ENCODE assay signal across 8 cellular contexts in genomic region chrX:100649550-100650356, GRCh38. TPM values are rescaled to one million over a fixed set of nuclear protein-coding genes. Genes with fewer than 3 reads are reported as not detected.
DNase-seq lines count a peak whose midpoint lies in the region; ATAC-seq and TF ChIP-seq lines count a peak whose summit lies in the region.

No MANE protein-coding gene starts in this region.

- H3K36me3 ChIP-seq in endodermal cell (ENCODE audit: control insufficient read depth, insufficient read depth, low read length), result no peaks in the 10 kb centered on the region
- no peaks in the 10 kb centered on the region for H3K36me3 ChIP-seq in mesendoderm (ENCODE audit: control insufficient read depth, insufficient read depth, low read length)
- H3K36me3 ChIP-seq in aorta (ENCODE audit: control insufficient read depth in 1 of 2, insufficient read depth in 2 of 2, low read length in 1 of 2), result no peaks in the 10 kb centered on the region

- in situ Hi-C loops in ACHN (cut with HindIII; ENCODE audit: low pct_ligation_motif_present, low pct_unique_long_range_greater_than_20kb, low sequenced_read_pairs), result no loop called here

- no peak overlapping the region for H3K4ac ChIP-seq in mesendoderm (ENCODE audit: low read depth, low read length)

- H2BK5ac ChIP-seq in mesendoderm (ENCODE audit: low read length), result no peak overlapping the region

- H3K4me1 Mint-ChIP-seq in endodermal cell, result peaks cover 22% of the 10 kb centered on the region

- no peaks in the 10 kb centered on the region for H3K79me1 ChIP-seq in mesendoderm (ENCODE audit: low read length)

- H3K36me3 Mint-ChIP-seq in endodermal cell (ENCODE audit: low read depth), result no peaks in the 10 kb centered on the region

- no peaks in the 10 kb centered on the region for H3K9me3 ChIP-seq in endodermal cell (ENCODE audit: control insufficient read depth, low read length)
- H3K9me3 ChIP-seq in aorta (ENCODE audit: control insufficient read depth, low read length), result no peaks in the 10 kb centered on the region

- H3K56ac ChIP-seq in mesendoderm (ENCODE audit: low read length), result peak overlapping the region; percentile 42

- H2AK5ac ChIP-seq in mesendoderm (ENCODE audit: low read length), result no peak overlapping the region

- no peak overlapping the region for H4K5ac ChIP-seq in mesendoderm (ENCODE audit: low read length)

- H3K4me3 ChIP-seq in endodermal cell (ENCODE audit: low read length) (no peak overlapping the region), mesendoderm (ENCODE audit: low read length) (no peak overlapping the region), aorta (ENCODE audit: low read length in 2 of 2) (no peak overlapping the region)

- intact Hi-C loops in aorta (cut with DNase I), result no loop called here

- no peak overlapping the region for H2BK15ac ChIP-seq in mesendoderm (replicated peaks; ENCODE audit: low read depth)

- H3K23ac ChIP-seq in mesendoderm (ENCODE audit: low read length), result no peak overlapping the region

- H4K8ac ChIP-seq in mesendoderm (ENCODE audit: low read depth, low read length), result no peak overlapping the region

- H3K27ac Mint-ChIP-seq in endodermal cell, result peak overlapping the region; percentile 79

- DNase-seq in DMS53 (lab: John Stamatoyannopoulos, UW) (peak; percentile 2), DMS53 treated with DMSO at 0.1 percent for 48 hours (lab: John Stamatoyannopoulos, UW; ENCODE audit: unreplicated experiment) (no peak), endodermal cell (peak; percentile 58), mesendoderm (peak; percentile 69), aorta (peak; percentile 64 to 76), T-helper 9 cell (no peak), ACHN (no peak)
- no peak for DNase-seq in activated CD4-positive, alpha-beta T cell treated with anti-CD3 and anti-CD28 coated beads for 48 hours

- H3K18ac ChIP-seq in mesendoderm (ENCODE audit: low read length), result peak overlapping the region; percentile 5

- peak; percentile 86 for ATAC-seq in aorta (ENCODE audit: low FRiP score)

- no peak overlapping the region for H3K27ac ChIP-seq in endodermal cell (ENCODE audit: low read depth, low read length)
- H3K27ac ChIP-seq in mesendoderm (ENCODE audit: low read depth, low read length), result no peak overlapping the region
- peak overlapping the region in 1 of 2 donors; percentile 46 for H3K27ac ChIP-seq in aorta (ENCODE audit: low read depth in 1 of 2, low read length in 2 of 2)

- H2BK120ac ChIP-seq in mesendoderm (ENCODE audit: low read depth, low read length), result peak overlapping the region; percentile 12

- no peak overlapping the region for H3K4me2 ChIP-seq in mesendoderm (ENCODE audit: low read length)

- H3K79me2 ChIP-seq in mesendoderm (ENCODE audit: control insufficient read depth, insufficient read depth, low read length), result no peaks in the 10 kb centered on the region

- peak overlapping the region; percentile 4 for H3K4me3 Mint-ChIP-seq in endodermal cell

- no peaks in the 10 kb centered on the region for H3K9me3 Mint-ChIP-seq in endodermal cell

- H3K9ac ChIP-seq in endodermal cell (ENCODE audit: extremely low read depth, low read length, poor library complexity, severe bottlenecking) (no peak overlapping the region), mesendoderm (ENCODE audit: low read length) (no peak overlapping the region)

- no peaks in the 10 kb centered on the region for H3K4me1 ChIP-seq in endodermal cell (ENCODE audit: control insufficient read depth, insufficient read depth, low read length)
- H3K4me1 ChIP-seq in mesendoderm (ENCODE audit: control insufficient read depth, low read depth, low read length), result no peaks in the 10 kb centered on the region
- no peaks in the 10 kb centered on the region for H3K4me1 ChIP-seq in aorta (ENCODE audit: control insufficient read depth in 1 of 2, insufficient read depth in 2 of 2, low read length in 2 of 2)

- no peak for TF ChIP-seq CTCF in endodermal cell (conservative IDR thresholded peaks at IDR 0.05)

- H3K27me3 Mint-ChIP-seq in endodermal cell (ENCODE audit: insufficient read depth), result peaks cover 2% of the 10 kb centered on the region

- 60 to 79% methylated on average over 1 to 12 of the region's 12 CpGs for WGBS in endodermal cell (ENCODE audit: insufficient coverage in 1 of 2, insufficient read length in 1 of 2), 2 experiments
- no CpG with 5 or more reads among the region's 12 CpGs for WGBS in mesendoderm (ENCODE audit: extremely low coverage, insufficient coverage, low lambda C conversion rate)
- WGBS in aorta, 2 donors, result 46 to 50% methylated on average over 12 of the region's 12 CpGs

- H3K27me3 ChIP-seq in endodermal cell (ENCODE audit: control insufficient read depth, insufficient read depth, low read length, poor library complexity, severe bottlenecking) (no peaks in the 10 kb centered on the region), mesendoderm (ENCODE audit: insufficient read depth, low read length, poor library complexity) (no peaks in the 10 kb centered on the region), aorta (ENCODE audit: control insufficient read depth in 1 of 2, insufficient read depth in 2 of 2, low read length in 1 of 2) (no peaks in the 10 kb centered on the region)

RNA-seq across cellular contexts. Expression of gene SRPX2, which starts 5.8 kb away (rescaled TPM):
- under 1 TPM in 1 of 2 donors, not detected in 1; 0.44 TPM for total RNA-seq in endodermal cell
- polyA plus RNA-seq in endodermal cell (2013, experiment 1 of 2), result 0.61 TPM
- 1.2 TPM for polyA plus RNA-seq in endodermal cell (2013, experiment 2 of 2)
- polyA plus RNA-seq in mesendoderm (2013, experiment 1 of 2), result 0.10 TPM
- polyA plus RNA-seq in mesendoderm (2013, experiment 2 of 2), result 0.03 TPM
- 10 to 100 TPM; 36.8 to 48.2 TPM for total RNA-seq in aorta
- polyA plus RNA-seq in aorta, result 10 to 100 TPM; 11.6 to 20.5 TPM

RNA-seq across cellular contexts. Expression of gene TSPAN6, which starts 13.1 kb away (rescaled TPM):
- total RNA-seq in endodermal cell, result 10 to 100 TPM; 60.4 to 77.7 TPM
- 99.6 TPM for polyA plus RNA-seq in endodermal cell (2013, experiment 1 of 2)
- 90.0 TPM for polyA plus RNA-seq in endodermal cell (2013, experiment 2 of 2)
- 54.6 TPM for polyA plus RNA-seq in mesendoderm (2013, experiment 1 of 2)
- 53.8 TPM for polyA plus RNA-seq in mesendoderm (2013, experiment 2 of 2)
- total RNA-seq in aorta, result 10 to 100 TPM in 1 of 2 donors, 1 to 10 TPM in 1; 9.5 to 12.2 TPM
- 1 to 10 TPM; 5.6 to 8.9 TPM for polyA plus RNA-seq in aorta

Comparison
In these comparisons a context has a peak if more than half of its experiments do, and no peak if none do; other contexts are left out.
1. DNase-seq: peak in DMS53 (single experiment), endodermal cell (single experiment), mesendoderm (single experiment) and aorta (2 of 2); none in DMS53 treated with DMSO at 0.1 percent for 48 hours (single experiment), activated CD4-positive, alpha-beta T cell treated with anti-CD3 and anti-CD28 coated beads for 48 hours (single experiment), T-helper 9 cell (single experiment) and ACHN (single experiment).
2. RNA of gene SRPX2, which starts 5.8 kb away (total RNA-seq): 36.8 to 48.2 TPM in aorta; 0.44 TPM in endodermal cell; every median in the first group is over 10 times any median in the second.
3. RNA of gene TSPAN6, which starts 13.1 kb away (total RNA-seq): 60.4 to 77.7 TPM in endodermal cell; 9.5 to 12.2 TPM in aorta; every median in the first group is over 4 times any median in the second.